In the genomic region with DNA sequence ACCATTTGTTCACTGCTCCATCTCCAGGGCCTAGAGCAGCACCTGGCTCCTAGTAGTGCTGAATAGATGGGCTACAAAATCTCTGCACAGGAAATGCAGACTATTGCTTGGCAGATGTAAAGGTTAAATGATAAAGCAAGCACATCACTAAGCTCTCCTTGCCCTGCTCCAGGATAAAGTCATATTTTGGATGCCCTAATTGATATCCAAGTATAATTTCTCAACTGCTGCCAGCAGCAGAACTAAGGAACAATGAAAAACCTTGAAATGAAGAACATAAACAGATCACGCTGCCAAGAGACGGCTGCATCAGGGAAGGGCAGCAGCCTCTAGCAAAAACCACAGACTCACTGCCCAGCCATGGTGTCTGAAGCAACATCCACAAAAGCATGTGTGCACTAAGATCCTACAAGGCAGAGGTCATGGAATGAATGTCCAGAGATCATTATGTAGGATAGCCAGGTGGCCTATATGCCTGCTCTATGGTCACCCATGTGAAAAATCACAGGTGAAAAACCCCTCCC, we compare ENCODE assay signal across 17 cellular contexts.
DNase-seq lines count a peak whose midpoint lies in the region; ATAC-seq, FAIRE-seq and TF ChIP-seq lines count a peak whose summit lies in the region.
"Had no signal": no experiment of that assay in that cellular context is flagged by ENCODE, and none has a peak within 500 bp of the region (broad histone marks: within the 10 kb centered on the region; RNA-seq: fewer than 3 reads in every experiment).

No MANE protein-coding gene starts in this region.

- no peak overlapping the region for H3K4me3 Mint-ChIP-seq in T-helper 1 cell treated with Interleukin-12 subunit alpha and Interleukin-12 subunit beta and Interleukin-4 antibody, amounts not matched to agents 30 μg/mL and 1 μg/mL, for 36 hours
- H3K4me3 Mint-ChIP-seq in stimulated activated memory B cell treated with anti-CD40 and anti-IgM and Interleukin-4, amounts not matched to agents 10 μg/mL and 1 μg/mL and 100 μg/mL, for 72 hours, result no peak overlapping the region

- H3K27ac Mint-ChIP-seq in T-helper 1 cell treated with Interleukin-12 subunit alpha and Interleukin-12 subunit beta and Interleukin-4 antibody, amounts not matched to agents 30 μg/mL and 1 μg/mL, for 36 hours, result peak overlapping the region; percentile 37
- H3K27ac Mint-ChIP-seq in stimulated activated memory B cell treated with anti-CD40 and anti-IgM and Interleukin-4, amounts not matched to agents 10 μg/mL and 1 μg/mL and 100 μg/mL, for 72 hours, result peak overlapping the region; percentile 45

- peaks cover 8% of the 10 kb centered on the region for H3K9me3 Mint-ChIP-seq in T-helper 1 cell treated with Interleukin-12 subunit alpha and Interleukin-12 subunit beta and Interleukin-4 antibody, amounts not matched to agents 30 μg/mL and 1 μg/mL, for 36 hours
- H3K9me3 Mint-ChIP-seq in stimulated activated memory B cell treated with anti-CD40 and anti-IgM and Interleukin-4, amounts not matched to agents 10 μg/mL and 1 μg/mL and 100 μg/mL, for 72 hours, result peaks cover 8% of the 10 kb centered on the region

- no peak for ATAC-seq in stimulated activated memory B cell treated with anti-CD40 and anti-IgM and Interleukin-4, amounts not matched to agents 10 μg/mL and 1 μg/mL and 100 μg/mL, for 72 hours
- ATAC-seq: PC-3 had no signal

- peaks cover 9% of the 10 kb centered on the region for H3K4me1 Mint-ChIP-seq in T-helper 1 cell treated with Interleukin-12 subunit alpha and Interleukin-12 subunit beta and Interleukin-4 antibody, amounts not matched to agents 30 μg/mL and 1 μg/mL, for 36 hours (ENCODE audit: low read depth)
- peaks cover 36% of the 10 kb centered on the region for H3K4me1 Mint-ChIP-seq in stimulated activated memory B cell treated with anti-CD40 and anti-IgM and Interleukin-4, amounts not matched to agents 10 μg/mL and 1 μg/mL and 100 μg/mL, for 72 hours

- no peak for FAIRE-seq in RCC 7860 (lab: Jason Lieb, UNC)
- FAIRE-seq: A204.1 had no signal

- H3K36me3 Mint-ChIP-seq in T-helper 1 cell treated with Interleukin-12 subunit alpha and Interleukin-12 subunit beta and Interleukin-4 antibody, amounts not matched to agents 30 μg/mL and 1 μg/mL, for 36 hours (ENCODE audit: low read depth), result peaks cover 1% of the 10 kb centered on the region
- peaks cover 8% of the 10 kb centered on the region for H3K36me3 Mint-ChIP-seq in stimulated activated memory B cell treated with anti-CD40 and anti-IgM and Interleukin-4, amounts not matched to agents 10 μg/mL and 1 μg/mL and 100 μg/mL, for 72 hours

- no peaks in the 10 kb centered on the region for H3K27me3 Mint-ChIP-seq in T-helper 1 cell treated with Interleukin-12 subunit alpha and Interleukin-12 subunit beta and Interleukin-4 antibody, amounts not matched to agents 30 μg/mL and 1 μg/mL, for 36 hours (ENCODE audit: low read depth)
- no peaks in the 10 kb centered on the region for H3K27me3 Mint-ChIP-seq in stimulated activated memory B cell treated with anti-CD40 and anti-IgM and Interleukin-4, amounts not matched to agents 10 μg/mL and 1 μg/mL and 100 μg/mL, for 72 hours

- DNase-seq in T-helper 1 cell, result no peak
- DNase-seq in RPMI7951 (ENCODE audit: low read depth), result peak; percentile 37
- DNase-seq in fibroblast of the aortic adventitia (ENCODE audit: low read depth), result peak; percentile 4
- no peak for DNase-seq in cortex of kidney (lab: John Stamatoyannopoulos, UW)
- DNase-seq in activated effector memory CD4-positive, alpha-beta T cell treated with anti-CD3 and anti-CD28 coated beads, Interleukin-2, amount 50 U/mL, for 16 hours, result no peak
- no peak for DNase-seq in RCC 7860 (ENCODE audit: low spot score)
- DNase-seq: COR-L47, HCEC 1CT, Karpas-422, MM.1S, NCI-H1417, NCI-H1930, NCI-H524 treated with DMSO at 0.1 percent for 48 hours, PC-3 had no signal

- no peak overlapping the region for H3K4me3 ChIP-seq in fibroblast of the aortic adventitia (ENCODE audit: low read depth, low read length)

- TF ChIP-seq CTCF in fibroblast of the aortic adventitia (IDR thresholded peaks at IDR 0.05; ENCODE audit: insufficient read depth, low read length), result no peak

Comparison
In these comparisons a context has a peak if more than half of its experiments do, and no peak if none do; other contexts are left out.
1. DNase-seq: peak in RPMI7951 (single experiment) and fibroblast of the aortic adventitia (single experiment); none in T-helper 1 cell (0 of 5), cortex of kidney (single experiment), activated effector memory CD4-positive, alpha-beta T cell treated with anti-CD3 and anti-CD28 coated beads, Interleukin-2, amount 50 U/mL, for 16 hours (single experiment) and RCC 7860 (single experiment).